33 cellular contexts compared by ENCODE assay signal in the genomic region with DNA sequence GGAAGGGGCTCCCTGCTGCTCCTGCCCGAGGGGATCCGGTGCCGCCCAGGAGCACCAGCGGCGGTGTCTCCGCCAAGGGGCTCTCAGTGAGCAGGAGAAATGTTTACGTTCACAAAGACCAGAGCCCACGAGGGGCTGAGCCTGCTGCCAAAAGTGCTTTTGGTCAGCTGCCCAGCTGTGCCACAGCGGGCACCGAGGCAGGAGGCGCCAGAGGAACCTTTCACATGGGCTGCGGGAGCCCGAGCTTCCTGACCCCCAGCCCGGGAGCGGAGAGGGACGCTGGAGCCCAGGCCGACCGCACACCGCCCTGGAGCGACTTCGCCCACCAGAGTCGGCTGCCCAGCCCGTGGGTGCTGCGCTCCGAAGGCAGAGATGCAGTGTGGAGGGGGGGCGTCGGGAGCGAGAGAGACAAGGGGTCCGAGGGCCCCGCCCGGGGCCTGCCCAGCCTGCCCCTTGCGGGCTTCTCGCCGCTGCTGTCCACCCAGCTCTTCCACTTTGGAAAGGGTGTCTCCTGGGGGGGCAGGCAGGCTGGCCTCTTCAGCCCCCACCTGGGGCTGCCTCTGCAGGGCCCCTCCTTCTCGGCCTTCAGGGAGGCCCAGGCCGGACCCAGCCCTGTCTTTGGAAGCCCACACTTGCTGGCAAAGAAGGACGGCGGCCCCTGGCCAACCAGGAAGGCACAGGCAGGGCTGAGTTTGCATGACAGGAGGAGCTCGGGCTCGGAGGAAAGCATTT. TPM values are rescaled to one million over a fixed set of nuclear protein-coding genes. Genes with fewer than 3 reads are reported as not detected.
"Had no signal": no experiment of that assay in that cellular context is flagged by ENCODE, and none has a peak within 500 bp of the region (broad histone marks: within the 10 kb centered on the region; RNA-seq: fewer than 3 reads in every experiment).

No MANE protein-coding gene starts in this region.

- H3K9me3 Mint-ChIP-seq: mesothelial cell of epicardium; naive B cell; natural killer cell; nephron progenitor cell; neural progenitor cell; stimulated activated memory B cell treated with anti-CD40 and anti-IgM and Interleukin-4, amounts not matched to agents 10 μg/mL and 1 μg/mL and 100 μg/mL, for 72 hours; stimulated activated naive CD8-positive, alpha-beta T cell treated with anti-CD3 and anti-CD28 coated beads, Interleukin-15, amount 100 ng/mL, for 72 hours; type B pancreatic cell had no signal

- H3K4me2 ChIP-seq: neural progenitor cell had no signal

- H3K4me1 ChIP-seq: left lung, neural progenitor cell, pancreas, prostate gland, tibial nerve, uterus had no signal

- H2AFZ ChIP-seq: neural progenitor cell had no signal

- H3K27me3 ChIP-seq: left lung, neural progenitor cell, pancreas, tibial nerve, uterus had no signal

- DNase-seq: hippocampal formation; left colon; mesendoderm; naive B cell; natural killer cell; nephron progenitor cell; retina; small intestine; stimulated activated CD4-positive, alpha-beta T cell treated with anti-CD3 and anti-CD28 coated beads, Interleukin-1b, Interleukin-23, amount 100 ng/mL, for 48 hours; stimulated activated CD4-positive, alpha-beta T cell treated with anti-CD3 and anti-CD28 coated beads, Interleukin-2, amount 100 ng/mL, for 48 hours; stimulated activated CD4-positive, alpha-beta T cell treated with anti-CD3 and anti-CD28 coated beads, Interleukin-4, amount 100 ng/mL, for 4 hours; stimulated activated CD8-positive, alpha-beta memory T cell treated with anti-CD3 and anti-CD28 coated beads, Interleukin-4, amount 100 ng/mL, for 48 hours; stimulated activated naive CD4-positive, alpha-beta T cell treated with Interleukin-2 at 50 U/mL for 16 hours; stimulated activated naive CD8-positive, alpha-beta T cell treated with anti-CD3 and anti-CD28 coated beads, Interleukin-15, amount 100 ng/mL, for 72 hours; substantia nigra; uterus had no signal

- H3K4me1 Mint-ChIP-seq: mesothelial cell of epicardium; naive B cell; natural killer cell; neural progenitor cell; stimulated activated memory B cell treated with anti-CD40 and anti-IgM and Interleukin-4, amounts not matched to agents 10 μg/mL and 1 μg/mL and 100 μg/mL, for 72 hours; stimulated activated naive CD8-positive, alpha-beta T cell treated with anti-CD3 and anti-CD28 coated beads, Interleukin-15, amount 100 ng/mL, for 72 hours had no signal

- H3K27ac Mint-ChIP-seq: mesothelial cell of epicardium; naive B cell; natural killer cell; nephron progenitor cell; neural progenitor cell; stimulated activated memory B cell treated with anti-CD40 and anti-IgM and Interleukin-4, amounts not matched to agents 10 μg/mL and 1 μg/mL and 100 μg/mL, for 72 hours; stimulated activated naive CD8-positive, alpha-beta T cell treated with anti-CD3 and anti-CD28 coated beads, Interleukin-15, amount 100 ng/mL, for 72 hours; type B pancreatic cell had no signal

- H3K36me3 ChIP-seq: neural progenitor cell, prostate gland, uterus had no signal

- ATAC-seq: left colon; left lung; natural killer cell; pancreas; right cardiac atrium; sciatic nerve; stimulated activated memory B cell treated with anti-CD40 and anti-IgM and Interleukin-4, amounts not matched to agents 10 μg/mL and 1 μg/mL and 100 μg/mL, for 72 hours; stimulated activated naive CD8-positive, alpha-beta T cell treated with anti-CD3 and anti-CD28 coated beads, Interleukin-15, amount 100 ng/mL, for 72 hours had no signal

- FAIRE-seq: keratinocyte, pancreas, small intestine had no signal

- H3K4me3 ChIP-seq: left lung, lung, neural progenitor cell, pancreas, prostate gland, tibial nerve, uterus had no signal

- H3K27me3 Mint-ChIP-seq: type B pancreatic cell had no signal

- H3K9ac ChIP-seq: neural progenitor cell had no signal

- H3K27ac ChIP-seq: left lung, neural progenitor cell, pancreas, prostate gland, tibial nerve, uterus had no signal

- H3K4me3 Mint-ChIP-seq: mesothelial cell of epicardium; naive B cell; natural killer cell; nephron progenitor cell; neural progenitor cell; stimulated activated memory B cell treated with anti-CD40 and anti-IgM and Interleukin-4, amounts not matched to agents 10 μg/mL and 1 μg/mL and 100 μg/mL, for 72 hours; stimulated activated naive CD8-positive, alpha-beta T cell treated with anti-CD3 and anti-CD28 coated beads, Interleukin-15, amount 100 ng/mL, for 72 hours; type B pancreatic cell had no signal

- H3K36me3 Mint-ChIP-seq: natural killer cell, type B pancreatic cell had no signal

- H3K9me3 ChIP-seq: left lung, pancreas, prostate gland, tibial nerve, uterus had no signal

RNA-seq across cellular contexts. Expression of a gene that starts 33.8 kb away (rescaled TPM):
- total RNA-seq: left colon, left lung, liver, lung, mesothelial cell of epicardium, mononuclear cell, natural killer cell, omental fat pad, pancreas, prostate gland, sciatic nerve, temporal lobe, tibial nerve, ureter had no signal
- polyA plus RNA-seq: keratinocyte, liver, lung, pancreas, right cardiac atrium, small intestine had no signal

RNA-seq across cellular contexts. Expression of a gene that starts 58.5 kb away (rescaled TPM):
- total RNA-seq: left colon, left lung, liver, lung, mesothelial cell of epicardium, mononuclear cell, natural killer cell, omental fat pad, pancreas, right cardiac atrium, sciatic nerve, temporal lobe, tibial nerve, ureter, uterus had no signal
- polyA plus RNA-seq: keratinocyte, liver, pancreas, right cardiac atrium, small intestine had no signal
